ENCODE assay signal across 1 cellular context in the genomic region with DNA sequence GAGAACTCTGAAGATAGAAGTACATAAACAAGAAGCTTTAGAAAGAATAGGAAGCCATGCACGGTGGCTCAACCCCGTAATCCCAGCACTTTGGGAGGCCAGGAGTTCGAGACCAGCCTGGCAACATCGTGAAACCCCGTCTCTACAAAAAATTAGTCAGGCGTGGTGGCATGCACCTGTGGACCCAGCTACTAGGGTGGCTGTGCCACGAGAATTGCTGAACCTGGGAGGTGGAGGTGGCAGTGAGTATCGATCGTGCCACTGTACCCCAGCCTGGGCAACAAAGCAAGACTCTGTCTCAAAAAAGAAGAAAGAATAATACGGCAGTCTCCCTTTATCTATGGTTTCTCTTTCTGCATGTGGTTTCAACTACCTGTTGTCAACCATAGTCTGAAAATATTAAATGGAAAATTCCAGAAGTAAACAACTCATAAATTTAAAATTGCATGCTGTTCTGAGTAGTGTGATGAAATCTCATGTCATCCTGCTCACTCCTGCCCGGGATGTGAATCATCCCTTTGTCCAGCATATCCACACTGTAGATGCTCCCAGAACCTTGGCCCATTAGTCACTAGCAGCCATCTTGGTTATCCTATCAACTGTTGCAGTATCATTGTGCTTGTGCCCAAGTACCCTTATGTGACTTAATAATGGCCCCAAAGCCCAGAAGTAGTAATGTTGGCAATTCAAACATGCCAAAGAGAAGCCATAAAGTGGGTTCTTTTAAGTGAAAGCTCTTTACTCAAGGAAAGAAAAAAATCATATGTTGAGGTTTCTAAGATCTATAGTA.
TF ChIP-seq lines count a peak whose summit lies in the region.

No MANE protein-coding gene starts in this region.

TF ChIP-seq in GM23338, 12 proteins besides CTCF, POLR2A, EP300 and RAD21 (continued from another document):
- TF ChIP-seq, protein P1, sequence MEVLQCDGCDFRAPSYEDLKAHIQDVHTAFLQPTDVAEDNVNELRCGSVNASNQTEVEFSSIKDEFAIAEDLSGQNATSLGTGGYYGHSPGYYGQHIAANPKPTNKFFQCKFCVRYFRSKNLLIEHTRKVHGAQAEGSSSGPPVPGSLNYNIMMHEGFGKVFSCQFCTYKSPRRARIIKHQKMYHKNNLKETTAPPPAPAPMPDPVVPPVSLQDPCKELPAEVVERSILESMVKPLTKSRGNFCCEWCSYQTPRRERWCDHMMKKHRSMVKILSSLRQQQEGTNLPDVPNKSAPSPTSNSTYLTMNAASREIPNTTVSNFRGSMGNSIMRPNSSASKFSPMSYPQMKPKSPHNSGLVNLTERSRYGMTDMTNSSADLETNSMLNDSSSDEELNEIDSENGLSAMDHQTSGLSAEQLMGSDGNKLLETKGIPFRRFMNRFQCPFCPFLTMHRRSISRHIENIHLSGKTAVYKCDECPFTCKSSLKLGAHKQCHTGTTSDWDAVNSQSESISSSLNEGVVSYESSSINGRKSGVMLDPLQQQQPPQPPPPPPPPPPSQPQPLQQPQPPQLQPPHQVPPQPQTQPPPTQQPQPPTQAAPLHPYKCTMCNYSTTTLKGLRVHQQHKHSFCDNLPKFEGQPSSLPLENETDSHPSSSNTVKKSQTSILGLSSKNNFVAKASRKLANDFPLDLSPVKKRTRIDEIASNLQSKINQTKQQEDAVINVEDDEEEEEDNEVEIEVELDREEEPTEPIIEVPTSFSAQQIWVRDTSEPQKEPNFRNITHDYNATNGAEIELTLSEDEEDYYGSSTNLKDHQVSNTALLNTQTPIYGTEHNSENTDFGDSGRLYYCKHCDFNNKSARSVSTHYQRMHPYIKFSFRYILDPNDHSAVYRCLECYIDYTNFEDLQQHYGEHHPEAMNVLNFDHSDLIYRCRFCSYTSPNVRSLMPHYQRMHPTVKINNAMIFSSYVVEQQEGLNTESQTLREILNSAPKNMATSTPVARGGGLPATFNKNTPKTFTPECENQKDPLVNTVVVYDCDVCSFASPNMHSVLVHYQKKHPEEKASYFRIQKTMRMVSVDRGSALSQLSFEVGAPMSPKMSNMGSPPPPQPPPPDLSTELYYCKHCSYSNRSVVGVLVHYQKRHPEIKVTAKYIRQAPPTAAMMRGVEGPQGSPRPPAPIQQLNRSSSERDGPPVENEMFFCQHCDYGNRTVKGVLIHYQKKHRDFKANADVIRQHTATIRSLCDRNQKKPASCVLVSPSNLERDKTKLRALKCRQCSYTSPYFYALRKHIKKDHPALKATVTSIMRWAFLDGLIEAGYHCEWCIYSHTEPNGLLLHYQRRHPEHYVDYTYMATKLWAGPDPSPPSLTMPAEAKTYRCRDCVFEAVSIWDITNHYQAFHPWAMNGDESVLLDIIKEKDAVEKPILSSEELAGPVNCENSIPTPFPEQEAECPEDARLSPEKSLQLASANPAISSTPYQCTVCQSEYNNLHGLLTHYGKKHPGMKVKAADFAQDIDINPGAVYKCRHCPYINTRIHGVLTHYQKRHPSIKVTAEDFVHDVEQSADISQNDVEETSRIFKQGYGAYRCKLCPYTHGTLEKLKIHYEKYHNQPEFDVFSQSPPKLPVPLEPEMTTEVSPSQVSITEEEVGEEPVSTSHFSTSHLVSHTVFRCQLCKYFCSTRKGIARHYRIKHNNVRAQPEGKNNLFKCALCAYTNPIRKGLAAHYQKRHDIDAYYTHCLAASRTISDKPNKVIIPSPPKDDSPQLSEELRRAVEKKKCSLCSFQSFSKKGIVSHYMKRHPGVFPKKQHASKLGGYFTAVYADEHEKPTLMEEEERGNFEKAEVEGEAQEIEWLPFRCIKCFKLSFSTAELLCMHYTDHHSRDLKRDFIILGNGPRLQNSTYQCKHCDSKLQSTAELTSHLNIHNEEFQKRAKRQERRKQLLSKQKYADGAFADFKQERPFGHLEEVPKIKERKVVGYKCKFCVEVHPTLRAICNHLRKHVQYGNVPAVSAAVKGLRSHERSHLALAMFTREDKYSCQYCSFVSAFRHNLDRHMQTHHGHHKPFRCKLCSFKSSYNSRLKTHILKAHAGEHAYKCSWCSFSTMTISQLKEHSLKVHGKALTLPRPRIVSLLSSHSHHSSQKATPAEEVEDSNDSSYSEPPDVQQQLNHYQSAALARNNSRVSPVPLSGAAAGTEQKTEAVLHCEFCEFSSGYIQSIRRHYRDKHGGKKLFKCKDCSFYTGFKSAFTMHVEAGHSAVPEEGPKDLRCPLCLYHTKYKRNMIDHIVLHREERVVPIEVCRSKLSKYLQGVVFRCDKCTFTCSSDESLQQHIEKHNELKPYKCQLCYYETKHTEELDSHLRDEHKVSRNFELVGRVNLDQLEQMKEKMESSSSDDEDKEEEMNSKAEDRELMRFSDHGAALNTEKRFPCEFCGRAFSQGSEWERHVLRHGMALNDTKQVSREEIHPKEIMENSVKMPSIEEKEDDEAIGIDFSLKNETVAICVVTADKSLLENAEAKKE (CRISPR knock-in tag; IDR thresholded peaks at IDR 0.05) = no peak
- no peak for TF ChIP-seq EZH2 (IDR thresholded peaks at IDR 0.05; ENCODE audit: low read depth, unreplicated experiment)
- no peak for TF ChIP-seq ZNF331 (CRISPR knock-in tag; IDR thresholded peaks at IDR 0.05; ENCODE audit: low read depth)
- TF ChIP-seq POLR2AphosphoS5 (IDR thresholded peaks at IDR 0.05; ENCODE audit: low read depth) = no peak
- TF ChIP-seq JUNB (IDR thresholded peaks at IDR 0.05; ENCODE audit: unreplicated experiment) = no peak
- no peak for TF ChIP-seq STAT1 (IDR thresholded peaks at IDR 0.05; ENCODE audit: unreplicated experiment)
- no peak for TF ChIP-seq NANOG (IDR thresholded peaks at IDR 0.05; ENCODE audit: borderline replicate concordance)
- TF ChIP-seq ZNF114 (CRISPR knock-in tag; IDR thresholded peaks at IDR 0.05) = no peak
- TF ChIP-seq, protein P2, sequence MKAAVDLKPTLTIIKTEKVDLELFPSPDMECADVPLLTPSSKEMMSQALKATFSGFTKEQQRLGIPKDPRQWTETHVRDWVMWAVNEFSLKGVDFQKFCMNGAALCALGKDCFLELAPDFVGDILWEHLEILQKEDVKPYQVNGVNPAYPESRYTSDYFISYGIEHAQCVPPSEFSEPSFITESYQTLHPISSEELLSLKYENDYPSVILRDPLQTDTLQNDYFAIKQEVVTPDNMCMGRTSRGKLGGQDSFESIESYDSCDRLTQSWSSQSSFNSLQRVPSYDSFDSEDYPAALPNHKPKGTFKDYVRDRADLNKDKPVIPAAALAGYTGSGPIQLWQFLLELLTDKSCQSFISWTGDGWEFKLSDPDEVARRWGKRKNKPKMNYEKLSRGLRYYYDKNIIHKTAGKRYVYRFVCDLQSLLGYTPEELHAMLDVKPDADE (IDR thresholded peaks at IDR 0.05) = no peak
